1 cellular context compared by ENCODE assay signal in genomic region chr4:26751838-26752237, GRCh38.
TF ChIP-seq lines count a peak whose summit lies in the region.

No MANE protein-coding gene starts in this region.

TF ChIP-seq in GM12878, 131 proteins besides CTCF, POLR2A, EP300 and RAD21 (continued from another document and continues in another):
- peak; percentile 52 for TF ChIP-seq BCL3 (IDR thresholded peaks at IDR 0.05; ENCODE audit: borderline replicate concordance, insufficient read depth, low read depth, low read length, poor library complexity, severe bottlenecking)
- no peak for TF ChIP-seq POU2F2 (IDR thresholded peaks at IDR 0.05; ENCODE audit: borderline replicate concordance, low read depth, low read length)
- TF ChIP-seq PAX8 (IDR thresholded peaks at IDR 0.05): no peak
- no peak for TF ChIP-seq USF1 (IDR thresholded peaks at IDR 0.05; ENCODE audit: borderline replicate concordance, extremely low read length, insufficient read depth, low read depth, low read length)
- TF ChIP-seq NFXL1 (IDR thresholded peaks at IDR 0.05; ENCODE audit: borderline replicate concordance): no peak
- TF ChIP-seq SKIL (IDR thresholded peaks at IDR 0.05; ENCODE audit: low read depth, poor library complexity, severe bottlenecking): no peak
- peak; percentile 75 for TF ChIP-seq EED (IDR thresholded peaks at IDR 0.05; ENCODE audit: low read depth)
- no peak for TF ChIP-seq ZNF217 (IDR thresholded peaks at IDR 0.05)
- TF ChIP-seq MXI1 (IDR thresholded peaks at IDR 0.05; ENCODE audit: low read depth, low read length): no peak
- no peak for TF ChIP-seq YBX1 (IDR thresholded peaks at IDR 0.05)
- no peak for TF ChIP-seq RCOR1 (conservative IDR thresholded peaks at IDR 0.05; ENCODE audit: low read depth, low read length)
- TF ChIP-seq SMARCA5 (IDR thresholded peaks at IDR 0.05): no peak
- no peak for TF ChIP-seq EZH2 (IDR thresholded peaks at IDR 0.05; ENCODE audit: borderline replicate concordance, control insufficient read depth, low read depth, low read length)
- TF ChIP-seq CEBPB (IDR thresholded peaks at IDR 0.05; ENCODE audit: borderline replicate concordance in 1 of 2, low read depth in 2 of 2, low read length in 2 of 2): no peak
- no peak for TF ChIP-seq ZNF274 (IDR thresholded peaks at IDR 0.05; ENCODE audit: insufficient read depth, insufficient read length)
- no peak for TF ChIP-seq CHD1 (IDR thresholded peaks at IDR 0.05; ENCODE audit: low read depth, low read length)
- TF ChIP-seq SMC3 (IDR thresholded peaks at IDR 0.05; ENCODE audit: borderline replicate concordance, low read length): no peak
- TF ChIP-seq BCLAF1 (IDR thresholded peaks at IDR 0.05): no peak
- no peak for TF ChIP-seq YY1 (IDR thresholded peaks at IDR 0.05; ENCODE audit: low read depth, low read length)
- TF ChIP-seq RELA (IDR thresholded peaks at IDR 0.05; ENCODE audit: borderline replicate concordance, partially characterized antibody): no peak
- TF ChIP-seq RELB (IDR thresholded peaks at IDR 0.05; ENCODE audit: low read depth): no peak
- TF ChIP-seq BRCA1 (IDR thresholded peaks at IDR 0.05; ENCODE audit: low read depth, low read length): no peak
- no peak for TF ChIP-seq RFX5 (IDR thresholded peaks at IDR 0.05; ENCODE audit: low read depth, low read length)
- TF ChIP-seq REST (IDR thresholded peaks at IDR 0.05; ENCODE audit: low read depth, low read length): no peak
- no peak for TF ChIP-seq ZNF592 (IDR thresholded peaks at IDR 0.05)
- TF ChIP-seq STAT3 (IDR thresholded peaks at IDR 0.05; ENCODE audit: low read depth, low read length): no peak
- no peak for TF ChIP-seq BMI1 (IDR thresholded peaks at IDR 0.05; ENCODE audit: borderline replicate concordance)
- TF ChIP-seq NKRF (conservative IDR thresholded peaks at IDR 0.05): no peak
- TF ChIP-seq RAD51 (IDR thresholded peaks at IDR 0.05): no peak
- TF ChIP-seq ASH2L (IDR thresholded peaks at IDR 0.05; ENCODE audit: borderline replicate concordance, low read depth): no peak
- no peak for TF ChIP-seq PKNOX1 (IDR thresholded peaks at IDR 0.05)
- no peak for TF ChIP-seq TAF1 (IDR thresholded peaks at IDR 0.05; ENCODE audit: borderline replicate concordance, low read depth, low read length)
- no peak for TF ChIP-seq RBBP5 (conservative IDR thresholded peaks at IDR 0.05)
- no peak for TF ChIP-seq CBX3 (IDR thresholded peaks at IDR 0.05; ENCODE audit: borderline replicate concordance, low read depth)
